Comparison of ENCODE assay signal across 8 cellular contexts in genomic region chr2:235468978-235469694, GRCh38. TPM values are rescaled to one million over a fixed set of nuclear protein-coding genes. Genes with fewer than 3 reads are reported as not detected.
DNase-seq lines count a peak whose midpoint lies in the region; ATAC-seq and TF ChIP-seq lines count a peak whose summit lies in the region.

No MANE protein-coding gene starts in this region.

- H4K20me1 ChIP-seq in PC-3 (ENCODE audit: low read length) = no peaks in the 10 kb centered on the region

- H3K4me2 ChIP-seq in PC-3 (ENCODE audit: low read length) = peak overlapping the region; percentile 75

- peak overlapping the region; percentile 86 for H3K27ac ChIP-seq in PC-3 (ENCODE audit: low read length)

- H2AFZ ChIP-seq in PC-3 (ENCODE audit: low read length) = peak overlapping the region; percentile 52

- CTCF ChIA-PET in PC-3 (lab: Charles Lee) = interaction anchor here (1.1 kb wide), 1 partner anchor 82 kb away, joined by 4 read pairs; no protein-coding TSS in a partner anchor

- H3K27me3 ChIP-seq in PC-3 (ENCODE audit: low read length) = no peaks in the 10 kb centered on the region

- no peaks in the 10 kb centered on the region for H3K36me3 ChIP-seq in PC-3 (ENCODE audit: low read depth, low read length)

- peak overlapping the region; percentile 51 for H3K9ac ChIP-seq in PC-3 (ENCODE audit: low read length)

- H3K9me2 ChIP-seq in PC-3 (replicated peaks; ENCODE audit: low read length) = no peaks in the 10 kb centered on the region

- no peaks in the 10 kb centered on the region for H3K79me2 ChIP-seq in PC-3 (ENCODE audit: low read length)

- H3F3A ChIP-seq in PC-3 (ENCODE audit: low read length, unreplicated experiment) = no peaks in the 10 kb centered on the region

- H3K9me3 ChIP-seq in PC-3 (ENCODE audit: low read length) = no peaks in the 10 kb centered on the region

- ATAC-seq in PC-3 (peak; percentile 97), GM19395 (IDR thresholded peaks at IDR 0.05; ENCODE audit: unreplicated experiment) (no peak)

- POLR2A ChIA-PET in PC-3 (lab: Charles Lee; ENCODE audit: unreplicated experiment) = interaction anchor here (0.5 to 0.9 kb wide), 3 partner anchors 17 to 32 kb away, joined by 3 to 8 read pairs (median 3); no protein-coding TSS in a partner anchor

- intact Hi-C loops in PC-3 (cut with micrococcal nuclease) = no loop called here

- H3K4me1 ChIP-seq in PC-3 (ENCODE audit: insufficient read depth, low read length) = peaks cover 27% of the 10 kb centered on the region

- H3K4me3 ChIP-seq in PC-3 (ENCODE audit: low read length) (peak overlapping the region; percentile 51), fibroblast of pulmonary artery (replicated peaks; ENCODE audit: low read depth, low read length) (no peak overlapping the region)

- TF ChIP-seq CTCF in PC-3 (conservative IDR thresholded peaks at IDR 0.05; ENCODE audit: low read depth, low read length) = no peak
- TF ChIP-seq CTCF in fibroblast of pulmonary artery (IDR thresholded peaks at IDR 0.05; ENCODE audit: low read length, missing control alignments) = no peak

- DNase-seq in DMS79 (lab: John Stamatoyannopoulos, UW) (peak; percentile 72), PC-3 (peak; percentile 95), fibroblast of pulmonary artery (ENCODE audit: low read depth) (peak; percentile 80), pons (ENCODE audit: low spot score) (peak; percentile 90), NCI-H1048 (lab: John Stamatoyannopoulos, UW) (no peak), HuH-7.5 (ENCODE audit: low spot score) (no peak), T-helper 9 cell (no peak)

- BruUV-seq in PC-3 (replicated peaks; lab: Mats Ljungman, UMichigan) = TSS peak; percentile 84

RNA-seq across cellular contexts. Expression of gene AGAP1, which starts 24.7 kb away (rescaled TPM):
- total RNA-seq in PC-3 (2014; rRNA removed) = 28.6 and 31.0 TPM in 2 replicates

Comparison
In these comparisons a context has a peak if more than half of its experiments do, and no peak if none do; other contexts are left out.
1. DNase-seq: peak in DMS79 (single experiment), PC-3 (single experiment), fibroblast of pulmonary artery (single experiment) and pons (single experiment); none in NCI-H1048 (single experiment), HuH-7.5 (single experiment) and T-helper 9 cell (single experiment).